ENCODE assay signal across 25 cellular contexts in the genomic region with DNA sequence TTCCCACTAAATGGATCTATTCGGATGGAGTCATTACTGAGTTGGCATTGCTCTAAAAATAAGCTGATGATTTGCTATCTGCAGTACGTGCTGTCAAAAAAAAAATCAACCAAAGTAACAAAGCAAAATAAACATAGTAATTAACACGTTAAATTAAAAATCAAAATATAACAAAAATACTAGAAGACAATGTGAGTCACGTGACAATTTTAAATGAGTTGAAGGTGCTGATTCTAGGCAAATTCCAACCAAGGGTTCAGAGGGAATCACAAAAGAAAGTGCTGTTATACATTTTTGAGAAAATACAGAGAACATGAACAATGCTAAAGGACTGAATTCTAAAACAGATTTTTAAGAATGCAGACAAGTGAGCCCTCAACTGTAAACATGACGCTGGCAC. TPM values are rescaled to one million over a fixed set of nuclear protein-coding genes. Genes with fewer than 3 reads are reported as not detected.
"Had no signal": no experiment of that assay in that cellular context is flagged by ENCODE, and none has a peak within 500 bp of the region (broad histone marks: within the 10 kb centered on the region; RNA-seq: fewer than 3 reads in every experiment).

No MANE protein-coding gene starts in this region.

- H3K36me3 Mint-ChIP-seq: activated CD4-positive, alpha-beta memory T cell treated with anti-CD3 and anti-CD28 coated beads for 36 hours; activated naive CD4-positive, alpha-beta T cell treated with anti-CD3 and anti-CD28 coated beads, Interleukin-2, amount 10 ng/mL, durations not matched to agents 7 days and 5 days; activated naive CD8-positive, alpha-beta T cell; brain had no signal

- DNase-seq: activated B cell treated with CpG ODN at 0.5 μM for 24 hours; activated CD4-positive, alpha-beta T cell treated with anti-CD3 and anti-CD28 coated beads for 4 hours; activated CD4-positive, CD25-positive, alpha-beta regulatory T cell treated with anti-CD3 and anti-CD28 coated beads, Interleukin-2, amount 50 U/mL, for 72 hours; activated CD8-positive, alpha-beta memory T cell treated with anti-CD3 and anti-CD28 coated beads, Interleukin-2, amount 50 U/mL, for 4 hours; activated effector memory CD4-positive, alpha-beta T cell treated with Interleukin-2 at 50 U/mL for 16 hours; activated T-cell treated with anti-CD3 and anti-CD28 coated beads for 4 hours; cerebellar nuclear complex; NCI-H1105; NCI-H187 treated with DMSO at 0.1 percent for 48 hours; NCI-H524 treated with DMSO at 0.1 percent for 48 hours; PC-3; RPMI8226 had no signal

- H3K4me3 Mint-ChIP-seq: activated B cell treated with CpG ODN at 0.5 μM for 24 hours; activated CD4-positive, alpha-beta memory T cell treated with anti-CD3 and anti-CD28 coated beads for 36 hours; activated naive CD4-positive, alpha-beta T cell treated with anti-CD3 and anti-CD28 coated beads, Interleukin-2, amount 10 ng/mL, durations not matched to agents 7 days and 5 days; activated naive CD8-positive, alpha-beta T cell; activated naive CD8-positive, alpha-beta T cell treated with anti-CD3 and anti-CD28 coated beads, Interleukin-2, amount 50 U/mL, for 24 hours; activated T-cell treated with anti-CD3 and anti-CD28 coated beads, Interleukin-2, amount 50 U/mL, for 4 hours; activated T-helper 1 cell treated with anti-CD3 and anti-CD28 coated beads, Interleukin-12 subunit alpha, Interleukin-12 subunit beta, Interleukin-2, Interleukin-4 antibody, amounts not matched to agents 30 ng/mL and 10 ng/mL and 1 ng/mL, durations not matched to agents 14 hours and 24 hours and 36 hours; brain had no signal

- H3K4me3 ChIP-seq: Peyer's patch, SJSA1 had no signal

- H3K4me1 Mint-ChIP-seq: activated naive CD4-positive, alpha-beta T cell treated with anti-CD3 and anti-CD28 coated beads, Interleukin-2, amount 10 ng/mL, durations not matched to agents 7 days and 5 days had no signal

- H3K27ac Mint-ChIP-seq: activated B cell treated with CpG ODN at 0.5 μM for 24 hours; activated CD4-positive, alpha-beta memory T cell treated with anti-CD3 and anti-CD28 coated beads for 36 hours; activated naive CD4-positive, alpha-beta T cell treated with anti-CD3 and anti-CD28 coated beads, Interleukin-2, amount 10 ng/mL, durations not matched to agents 7 days and 5 days; activated naive CD8-positive, alpha-beta T cell; activated naive CD8-positive, alpha-beta T cell treated with anti-CD3 and anti-CD28 coated beads, Interleukin-2, amount 50 U/mL, for 24 hours; activated T-helper 1 cell treated with anti-CD3 and anti-CD28 coated beads, Interleukin-12 subunit alpha, Interleukin-12 subunit beta, Interleukin-2, Interleukin-4 antibody, amounts not matched to agents 30 ng/mL and 10 ng/mL and 1 ng/mL, durations not matched to agents 14 hours and 24 hours and 36 hours had no signal

- H3K36me3 ChIP-seq: Peyer's patch, SJSA1 had no signal

- H3K9me3 Mint-ChIP-seq: activated B cell treated with CpG ODN at 0.5 μM for 24 hours; activated CD4-positive, alpha-beta memory T cell treated with anti-CD3 and anti-CD28 coated beads for 36 hours; activated naive CD4-positive, alpha-beta T cell treated with anti-CD3 and anti-CD28 coated beads, Interleukin-2, amount 10 ng/mL, durations not matched to agents 7 days and 5 days; activated naive CD8-positive, alpha-beta T cell treated with anti-CD3 and anti-CD28 coated beads, Interleukin-2, amount 50 U/mL, for 24 hours; activated T-cell treated with anti-CD3 and anti-CD28 coated beads, Interleukin-2, amount 50 U/mL, for 4 hours; activated T-helper 1 cell treated with anti-CD3 and anti-CD28 coated beads, Interleukin-12 subunit alpha, Interleukin-12 subunit beta, Interleukin-2, Interleukin-4 antibody, amounts not matched to agents 30 ng/mL and 10 ng/mL and 1 ng/mL, durations not matched to agents 14 hours and 24 hours and 36 hours; brain had no signal

- FAIRE-seq: bronchial epithelial cell had no signal

- H3K27ac ChIP-seq: Peyer's patch, SJSA1, VCaP had no signal

- H3K9me3 ChIP-seq: Peyer's patch, SJSA1 had no signal

- H3K27me3 ChIP-seq: Peyer's patch, SJSA1 had no signal

- H3K4me1 ChIP-seq: Peyer's patch had no signal

RNA-seq across cellular contexts. Expression of gene IFNG-AS1, which starts 45.2 kb away (rescaled TPM):
- total RNA-seq: bronchial epithelial cell, MCF 10A, NCI-H460, PC-3, SJSA1 had no signal
